ENCODE assay signal across 1 cellular context in genomic region chr18:58901783-58902182, GRCh38.
TF ChIP-seq lines count a peak whose summit lies in the region.

No MANE protein-coding gene starts in this region.

TF ChIP-seq in H1, 55 proteins besides CTCF, POLR2A, EP300 and RAD21:
- no peak for TF ChIP-seq HDAC2 (IDR thresholded peaks at IDR 0.05; ENCODE audit: borderline replicate concordance in 1 of 2, low read depth in 2 of 2, low read length in 2 of 2)
